Comparison of ENCODE assay signal across 8 cellular contexts in the genomic region with DNA sequence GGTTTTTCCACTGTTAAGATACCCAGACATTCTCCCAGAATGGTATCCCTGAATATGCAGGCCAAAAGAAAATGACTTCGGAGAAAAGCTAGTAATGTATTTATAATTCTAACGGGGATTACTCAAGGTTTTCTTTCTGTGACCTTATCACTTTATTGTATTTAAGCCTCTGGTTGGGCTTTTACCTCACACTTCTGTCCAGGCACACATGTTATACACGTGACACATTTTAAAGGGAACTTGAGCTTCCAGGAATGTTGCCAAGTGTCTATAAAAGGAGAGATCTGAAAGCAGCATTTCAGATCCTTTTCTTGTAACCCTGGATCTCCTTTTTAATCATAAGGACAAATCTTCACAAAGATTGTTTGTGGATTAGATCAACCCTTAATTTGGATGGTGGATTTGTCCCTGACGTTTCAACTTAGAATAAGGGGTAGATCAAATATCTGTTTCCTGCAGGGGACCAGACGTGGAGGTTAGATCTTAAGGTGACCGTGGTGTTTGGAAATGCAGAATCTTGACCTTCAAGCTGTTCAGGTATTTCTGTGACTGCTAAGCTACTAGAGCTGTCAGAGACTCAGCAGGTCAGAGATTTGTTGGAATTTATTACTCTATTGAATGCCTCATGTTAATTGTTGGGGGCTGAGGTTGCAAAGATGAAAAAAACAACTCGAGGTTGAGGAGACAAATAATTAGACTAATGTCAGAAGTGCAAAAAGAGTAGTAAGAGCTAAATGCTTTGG. TPM values are rescaled to one million over a fixed set of nuclear protein-coding genes. Genes with fewer than 3 reads are reported as not detected.
A peak's percentile ranks its signal among the peaks of the same experiment; 100 is the strongest.
DNase-seq lines count a peak whose midpoint lies in the region; ATAC-seq lines count a peak whose summit lies in the region.

No MANE protein-coding gene starts in this region.

- H3K9me3 Mint-ChIP-seq in activated naive CD8-positive, alpha-beta T cell treated with anti-CD3 and anti-CD28 coated beads, Interleukin-2, amount 50 U/mL, for 24 hours, result no peaks in the 10 kb centered on the region

- peaks cover 39% of the 10 kb centered on the region for H3K4me1 Mint-ChIP-seq in activated naive CD8-positive, alpha-beta T cell treated with anti-CD3 and anti-CD28 coated beads, Interleukin-2, amount 50 U/mL, for 24 hours

- H3K27ac Mint-ChIP-seq in activated naive CD8-positive, alpha-beta T cell treated with anti-CD3 and anti-CD28 coated beads, Interleukin-2, amount 50 U/mL, for 24 hours, result no peak overlapping the region

- DNase-seq in DMS 273 (lab: John Stamatoyannopoulos, UW; ENCODE audit: unreplicated experiment) (peak; percentile 83), M059J (ENCODE audit: low read depth) (peak; percentile 85), iris pigment epithelial cell (ENCODE audit: low read depth) (peak; percentile 81), stromal cell of bone marrow (ENCODE audit: low read depth) (peak; percentile 51), SK-N-DZ (ENCODE audit: low spot score) (no peak), NCI-H524 treated with DMSO at 0.1 percent for 48 hours (lab: John Stamatoyannopoulos, UW) (no peak)
- DNase-seq in activated naive CD8-positive, alpha-beta T cell treated with anti-CD3 and anti-CD28 coated beads, Interleukin-2, amount 50 U/mL, for 24 hours, result no peak

- ATAC-seq in activated naive CD8-positive, alpha-beta T cell treated with anti-CD3 and anti-CD28 coated beads, Interleukin-2, amount 50 U/mL, for 24 hours, result no peak
- ATAC-seq in HG03280 (IDR thresholded peaks at IDR 0.05; ENCODE audit: unreplicated experiment), result no peak

- peaks cover 2% of the 10 kb centered on the region for H3K36me3 Mint-ChIP-seq in activated naive CD8-positive, alpha-beta T cell treated with anti-CD3 and anti-CD28 coated beads, Interleukin-2, amount 50 U/mL, for 24 hours (ENCODE audit: low read depth)

- H3K4me3 Mint-ChIP-seq in activated naive CD8-positive, alpha-beta T cell treated with anti-CD3 and anti-CD28 coated beads, Interleukin-2, amount 50 U/mL, for 24 hours, result peak overlapping the region; percentile 92

- no peaks in the 10 kb centered on the region for H3K27me3 Mint-ChIP-seq in activated naive CD8-positive, alpha-beta T cell treated with anti-CD3 and anti-CD28 coated beads, Interleukin-2, amount 50 U/mL, for 24 hours

RNA-seq across cellular contexts. Expression of a gene that starts 1.5 kb away (rescaled TPM):
- 14.2 and 19.2 TPM in 2 replicates for total RNA-seq in M059J (2014; rRNA removed; shearing (Covaris generic))
- polyA plus RNA-seq in SK-N-DZ (2014; cell fraction: cytosol; rRNA removed), result 22.1 and 24.0 TPM in 2 replicates
- polyA plus RNA-seq in SK-N-DZ (2014; cell fraction: nucleus; rRNA removed), result 8.5 and 11.2 TPM in 2 replicates

RNA-seq across cellular contexts. Expression of a gene that starts 42.0 kb away (rescaled TPM):
- total RNA-seq in M059J (2014; rRNA removed; shearing (Covaris generic)), result 0.02 TPM in 1 of 2 replicates, not detected in the other
- polyA plus RNA-seq in SK-N-DZ (2014; cell fraction: cytosol; rRNA removed), result 1.6 and 3.5 TPM in 2 replicates
- 0.30 and 0.69 TPM in 2 replicates for polyA plus RNA-seq in SK-N-DZ (2014; cell fraction: nucleus; rRNA removed)

Comparison
In these comparisons a context has a peak if more than half of its experiments do, and no peak if none do; other contexts are left out.
1. DNase-seq: peak in DMS 273 (single experiment), M059J (single experiment), iris pigment epithelial cell (single experiment) and stromal cell of bone marrow (single experiment); none in activated naive CD8-positive, alpha-beta T cell treated with anti-CD3 and anti-CD28 coated beads, Interleukin-2, amount 50 U/mL, for 24 hours (single experiment), SK-N-DZ (single experiment) and NCI-H524 treated with DMSO at 0.1 percent for 48 hours (single experiment).